1 cellular context compared by ENCODE assay signal in genomic region chr1:22629886-22630285, GRCh38.
TF ChIP-seq lines count a peak whose summit lies in the region.

No MANE protein-coding gene starts in this region.

TF ChIP-seq in WTC11, 78 proteins besides CTCF, POLR2A, EP300 and RAD21 (continued from another document):
- no peak for TF ChIP-seq ZNF512 (CRISPR knock-in tag; IDR thresholded peaks at IDR 0.05; ENCODE audit: borderline replicate concordance)
- no peak for TF ChIP-seq KAT7 (CRISPR knock-in tag; IDR thresholded peaks at IDR 0.05; ENCODE audit: borderline replicate concordance)
- TF ChIP-seq TEAD1 (CRISPR knock-in tag; IDR thresholded peaks at IDR 0.05): no peak
- no peak for TF ChIP-seq AFF4 (CRISPR knock-in tag; IDR thresholded peaks at IDR 0.05; ENCODE audit: borderline replicate concordance)
- TF ChIP-seq FOXK1 (CRISPR knock-in tag; IDR thresholded peaks at IDR 0.05): no peak
- no peak for TF ChIP-seq ESRRA (CRISPR knock-in tag; IDR thresholded peaks at IDR 0.05; ENCODE audit: borderline replicate concordance)
- no peak for TF ChIP-seq CREB1 (CRISPR knock-in tag; IDR thresholded peaks at IDR 0.05)
- no peak for TF ChIP-seq MLX (CRISPR knock-in tag; IDR thresholded peaks at IDR 0.05)
- no peak for TF ChIP-seq SOX15 (CRISPR knock-in tag; IDR thresholded peaks at IDR 0.05)
- no peak for TF ChIP-seq IRF2 (CRISPR knock-in tag; IDR thresholded peaks at IDR 0.05; ENCODE audit: borderline replicate concordance, low read depth)
- no peak for TF ChIP-seq TCF7 (CRISPR knock-in tag; IDR thresholded peaks at IDR 0.05; ENCODE audit: low read depth)
- no peak for TF ChIP-seq ZNF532 (CRISPR knock-in tag; IDR thresholded peaks at IDR 0.05; ENCODE audit: borderline replicate concordance)
- no peak for TF ChIP-seq PRRX2 (CRISPR knock-in tag; IDR thresholded peaks at IDR 0.05)
- TF ChIP-seq STAT6 (CRISPR knock-in tag; conservative IDR thresholded peaks at IDR 0.05; ENCODE audit: low read depth): no peak
- TF ChIP-seq ATF3 (CRISPR knock-in tag; conservative IDR thresholded peaks at IDR 0.05): no peak
- no peak for TF ChIP-seq PREB (CRISPR knock-in tag; IDR thresholded peaks at IDR 0.05; ENCODE audit: borderline replicate concordance)
- TF ChIP-seq ARID4B (CRISPR knock-in tag; IDR thresholded peaks at IDR 0.05; ENCODE audit: borderline replicate concordance): no peak
